In the genomic region with DNA sequence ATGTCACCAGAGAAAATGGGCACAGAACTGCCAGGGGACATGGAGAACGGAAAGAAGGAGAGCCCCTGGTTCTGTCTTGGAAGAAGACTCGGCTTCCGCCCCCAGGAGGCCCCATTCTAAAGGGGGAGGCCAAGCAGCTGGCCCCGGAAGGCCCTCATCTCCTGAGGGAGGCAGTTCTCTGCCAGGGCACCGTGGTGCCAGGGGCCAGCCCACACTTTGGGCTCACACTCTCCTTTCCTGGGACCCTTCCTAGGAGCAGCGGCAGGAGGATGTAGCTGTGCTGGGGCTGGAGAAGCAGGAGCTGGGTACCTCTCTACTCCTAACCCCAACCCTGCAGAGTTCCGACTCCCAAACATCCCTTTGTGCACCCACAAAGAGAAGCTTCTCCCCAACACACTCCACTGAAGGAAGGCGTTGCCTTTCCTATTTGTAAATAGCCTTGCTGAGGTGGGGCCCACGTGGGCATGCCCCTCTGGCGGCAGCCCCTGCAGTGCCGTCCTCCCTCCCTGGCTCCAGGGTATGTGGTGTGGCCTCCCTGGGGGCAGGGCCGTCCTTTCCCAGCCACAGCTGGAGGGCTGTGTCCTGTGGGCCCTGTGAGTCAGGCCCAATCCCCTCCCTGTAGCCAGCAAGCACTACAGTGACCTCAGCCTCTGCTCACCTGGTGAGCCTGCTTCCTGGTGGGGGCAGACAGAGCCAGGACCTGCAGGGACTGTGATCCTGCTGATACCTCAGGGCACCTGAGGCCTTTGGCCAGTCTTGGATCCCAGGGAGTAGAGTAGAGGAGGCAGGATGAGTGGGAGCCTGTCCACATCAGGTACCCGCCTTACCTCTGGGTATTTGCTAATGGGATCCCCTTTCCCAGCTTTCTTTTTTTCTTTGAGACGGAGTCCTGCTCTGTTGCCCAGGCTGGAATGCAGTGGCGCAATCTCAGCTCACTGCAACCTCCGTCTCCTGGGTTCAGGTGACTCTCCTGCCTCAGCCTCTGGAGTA, we compare ENCODE assay signal across 1 cellular context.
TF ChIP-seq lines count a peak whose summit lies in the region.

No MANE protein-coding gene starts in this region.

TF ChIP-seq in HepG2, 621 proteins besides CTCF, POLR2A, EP300 and RAD21 (continued from another document and continues in another):
- TF ChIP-seq ZMAT5 (CRISPR knock-in tag; IDR thresholded peaks at IDR 0.05; ENCODE audit: borderline replicate concordance, low read depth) (no peak), ZNF816 (CRISPR knock-in tag; IDR thresholded peaks at IDR 0.05; ENCODE audit: borderline replicate concordance) (no peak), ATF7-NPFF (CRISPR knock-in tag; IDR thresholded peaks at IDR 0.05; ENCODE audit: low read depth) (no peak), MLXIP (CRISPR knock-in tag; IDR thresholded peaks at IDR 0.05; ENCODE audit: borderline replicate concordance) (no peak), ZNF547 (CRISPR knock-in tag; IDR thresholded peaks at IDR 0.05) (peak; percentile 69), ZNF672 (CRISPR knock-in tag; IDR thresholded peaks at IDR 0.05) (no peak), DMAP1 (CRISPR knock-in tag; IDR thresholded peaks at IDR 0.05) (peak; percentile 73), ZNF331 (CRISPR knock-in tag; IDR thresholded peaks at IDR 0.05) (peak; percentile 63; the same call in 1 of the 2 replicates), SKI (IDR thresholded peaks at IDR 0.05; ENCODE audit: partially characterized antibody) (peak; percentile 41), ZNF512 (CRISPR knock-in tag; IDR thresholded peaks at IDR 0.05) (0 out of 2 replicates have a peak, but pooled peaks have one; percentile 42), ZNF3 (CRISPR knock-in tag; IDR thresholded peaks at IDR 0.05) (no peak), FOXM1 (CRISPR knock-in tag; IDR thresholded peaks at IDR 0.05) (no peak), ARNT (IDR thresholded peaks at IDR 0.05) (no peak), SMYD3 (CRISPR knock-in tag; IDR thresholded peaks at IDR 0.05) (no peak), CEBPZ (IDR thresholded peaks at IDR 0.05; ENCODE audit: low read length) (no peak), AFF4 (CRISPR knock-in tag; IDR thresholded peaks at IDR 0.05) (no peak), SP5 (CRISPR knock-in tag; IDR thresholded peaks at IDR 0.05; ENCODE audit: borderline replicate concordance, low read depth) (peak; percentile 68; the same call in 1 of the 2 replicates), ZZZ3 (CRISPR knock-in tag; IDR thresholded peaks at IDR 0.05; ENCODE audit: borderline replicate concordance) (no peak), ATF3 (CRISPR knock-in tag; IDR thresholded peaks at IDR 0.05) (peak; percentile 42; the same call in 1 of the 2 replicates), MXD1 (CRISPR knock-in tag; IDR thresholded peaks at IDR 0.05) (no peak), HNF4G (IDR thresholded peaks at IDR 0.05; ENCODE audit: borderline replicate concordance, low read depth, low read length) (peak; percentile 5; the same call in 1 of the 2 replicates), HNF4G (CRISPR knock-in tag; IDR thresholded peaks at IDR 0.05; ENCODE audit: borderline replicate concordance, low read depth) (peak; percentile 46; the same call in 1 of the 2 replicates), TEF (CRISPR knock-in tag; IDR thresholded peaks at IDR 0.05) (no peak), ZNF792 (CRISPR knock-in tag; IDR thresholded peaks at IDR 0.05) (peak; percentile 91), CBX5 (CRISPR knock-in tag; IDR thresholded peaks at IDR 0.05; ENCODE audit: borderline replicate concordance) (peak; percentile 80; the same call in 1 of the 2 replicates)
- TF ChIP-seq, protein P1, sequence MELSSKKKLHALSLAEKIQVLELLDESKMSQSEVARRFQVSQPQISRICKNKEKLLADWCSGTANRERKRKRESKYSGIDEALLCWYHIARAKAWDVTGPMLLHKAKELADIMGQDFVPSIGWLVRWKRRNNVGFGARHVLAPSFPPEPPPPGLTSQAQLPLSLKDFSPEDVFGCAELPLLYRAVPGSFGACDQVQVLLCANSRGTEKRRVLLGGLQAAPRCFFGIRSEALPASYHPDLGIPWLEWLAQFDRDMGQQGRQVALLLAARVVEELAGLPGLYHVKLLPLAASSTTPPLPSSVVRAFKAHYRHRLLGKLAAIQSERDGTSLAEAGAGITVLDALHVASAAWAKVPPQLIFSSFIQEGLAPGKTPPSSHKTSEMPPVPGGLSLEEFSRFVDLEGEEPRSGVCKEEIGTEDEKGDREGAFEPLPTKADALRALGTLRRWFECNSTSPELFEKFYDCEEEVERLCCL (CRISPR knock-in tag; IDR thresholded peaks at IDR 0.05; ENCODE audit: borderline replicate concordance) = no peak
- TF ChIP-seq, protein P2, sequence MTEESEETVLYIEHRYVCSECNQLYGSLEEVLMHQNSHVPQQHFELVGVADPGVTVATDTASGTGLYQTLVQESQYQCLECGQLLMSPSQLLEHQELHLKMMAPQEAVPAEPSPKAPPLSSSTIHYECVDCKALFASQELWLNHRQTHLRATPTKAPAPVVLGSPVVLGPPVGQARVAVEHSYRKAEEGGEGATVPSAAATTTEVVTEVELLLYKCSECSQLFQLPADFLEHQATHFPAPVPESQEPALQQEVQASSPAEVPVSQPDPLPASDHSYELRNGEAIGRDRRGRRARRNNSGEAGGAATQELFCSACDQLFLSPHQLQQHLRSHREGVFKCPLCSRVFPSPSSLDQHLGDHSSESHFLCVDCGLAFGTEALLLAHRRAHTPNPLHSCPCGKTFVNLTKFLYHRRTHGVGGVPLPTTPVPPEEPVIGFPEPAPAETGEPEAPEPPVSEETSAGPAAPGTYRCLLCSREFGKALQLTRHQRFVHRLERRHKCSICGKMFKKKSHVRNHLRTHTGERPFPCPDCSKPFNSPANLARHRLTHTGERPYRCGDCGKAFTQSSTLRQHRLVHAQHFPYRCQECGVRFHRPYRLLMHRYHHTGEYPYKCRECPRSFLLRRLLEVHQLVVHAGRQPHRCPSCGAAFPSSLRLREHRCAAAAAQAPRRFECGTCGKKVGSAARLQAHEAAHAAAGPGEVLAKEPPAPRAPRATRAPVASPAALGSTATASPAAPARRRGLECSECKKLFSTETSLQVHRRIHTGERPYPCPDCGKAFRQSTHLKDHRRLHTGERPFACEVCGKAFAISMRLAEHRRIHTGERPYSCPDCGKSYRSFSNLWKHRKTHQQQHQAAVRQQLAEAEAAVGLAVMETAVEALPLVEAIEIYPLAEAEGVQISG (CRISPR knock-in tag; IDR thresholded peaks at IDR 0.05) = no peak; the same call in 1 of the 2 replicates
- TF ChIP-seq, protein P3, sequence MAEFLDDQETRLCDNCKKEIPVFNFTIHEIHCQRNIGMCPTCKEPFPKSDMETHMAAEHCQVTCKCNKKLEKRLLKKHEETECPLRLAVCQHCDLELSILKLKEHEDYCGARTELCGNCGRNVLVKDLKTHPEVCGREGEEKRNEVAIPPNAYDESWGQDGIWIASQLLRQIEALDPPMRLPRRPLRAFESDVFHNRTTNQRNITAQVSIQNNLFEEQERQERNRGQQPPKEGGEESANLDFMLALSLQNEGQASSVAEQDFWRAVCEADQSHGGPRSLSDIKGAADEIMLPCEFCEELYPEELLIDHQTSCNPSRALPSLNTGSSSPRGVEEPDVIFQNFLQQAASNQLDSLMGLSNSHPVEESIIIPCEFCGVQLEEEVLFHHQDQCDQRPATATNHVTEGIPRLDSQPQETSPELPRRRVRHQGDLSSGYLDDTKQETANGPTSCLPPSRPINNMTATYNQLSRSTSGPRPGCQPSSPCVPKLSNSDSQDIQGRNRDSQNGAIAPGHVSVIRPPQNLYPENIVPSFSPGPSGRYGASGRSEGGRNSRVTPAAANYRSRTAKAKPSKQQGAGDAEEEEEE (CRISPR knock-in tag; IDR thresholded peaks at IDR 0.05; ENCODE audit: borderline replicate concordance) = no peak
